ENCODE assay signal across 8 cellular contexts in genomic region chr1:160251687-160252526, GRCh38. TPM values are rescaled to one million over a fixed set of nuclear protein-coding genes. Genes with fewer than 3 reads are reported as not detected.
DNase-seq lines count a peak whose midpoint lies in the region; ATAC-seq and TF ChIP-seq lines count a peak whose summit lies in the region.

No MANE protein-coding gene starts in this region.

- no peak overlapping the region for H3K27ac Mint-ChIP-seq in activated naive CD4-positive, alpha-beta T cell treated with anti-CD3 and anti-CD28 coated beads, Interleukin-2, amount 10 ng/mL, durations not matched to agents 7 days and 5 days

- no peak overlapping the region for H3K4me3 ChIP-seq in gastroesophageal sphincter
- H3K4me3 ChIP-seq in osteoblast (ENCODE audit: insufficient read depth, low read length) = no peak overlapping the region
- H3K4me3 ChIP-seq in aorta (ENCODE audit: low read length in 2 of 2) = no peak overlapping the region

- H3K4me1 ChIP-seq in gastroesophageal sphincter = peaks cover 7 to 63% (median 11%) of the 10 kb centered on the region in 3 donors
- H3K4me1 ChIP-seq in osteoblast (ENCODE audit: insufficient read depth, low read length) = peaks cover 8% of the 10 kb centered on the region
- H3K4me1 ChIP-seq in aorta (ENCODE audit: control insufficient read depth in 1 of 2, insufficient read depth in 2 of 2, low read length in 2 of 2) = no peaks in the 10 kb centered on the region

- no peaks in the 10 kb centered on the region for H3K27me3 Mint-ChIP-seq in activated naive CD4-positive, alpha-beta T cell treated with anti-CD3 and anti-CD28 coated beads, Interleukin-2, amount 10 ng/mL, durations not matched to agents 7 days and 5 days

- peak; percentile 93 for DNase-seq in Ammon's horn (ENCODE audit: low spot score)
- DNase-seq in Kasumi-1 (lab: John Stamatoyannopoulos, UW) = peak; percentile 62 to 64
- DNase-seq in RWPE1 (ENCODE audit: low spot score) = peak; percentile 66
- peak; percentile 74 for DNase-seq in activated naive CD4-positive, alpha-beta T cell treated with anti-CD3 and anti-CD28 coated beads, Interleukin-2, amount 10 ng/mL, durations not matched to agents 7 days and 5 days
- peak; percentile 73 for DNase-seq in osteoblast (ENCODE audit: insufficient read length, low spot score, missing footprints)
- DNase-seq in aorta = peak in 1 of 2 donors; percentile 68

- no peak for TF ChIP-seq POLR2A in gastroesophageal sphincter (IDR thresholded peaks at IDR 0.05)

- H3K9me3 ChIP-seq in gastroesophageal sphincter (no peaks in the 10 kb centered on the region), osteoblast (ENCODE audit: low read depth, low read length) (no peaks in the 10 kb centered on the region), aorta (ENCODE audit: control insufficient read depth, low read length) (no peaks in the 10 kb centered on the region)

- H3K9me3 Mint-ChIP-seq in activated naive CD4-positive, alpha-beta T cell treated with anti-CD3 and anti-CD28 coated beads, Interleukin-2, amount 10 ng/mL, durations not matched to agents 7 days and 5 days = no peaks in the 10 kb centered on the region

- no peak for TF ChIP-seq EP300 in gastroesophageal sphincter (IDR thresholded peaks at IDR 0.05)

- no peak overlapping the region for H3K4me2 ChIP-seq in osteoblast (ENCODE audit: insufficient read depth, low read length)

- POLR2A ChIA-PET in RWPE1 (lab: Yijun Ruan, JAX; ENCODE audit: low non-redundant PET) = no interaction called here

- peaks cover 34% of the 10 kb centered on the region for H4K20me1 ChIP-seq in osteoblast (ENCODE audit: insufficient read depth, low read length)

- ATAC-seq in GM19043 (IDR thresholded peaks at IDR 0.05; ENCODE audit: low read depth, unreplicated experiment) = peak; percentile 61
- peak; percentile 95 for ATAC-seq in gastroesophageal sphincter
- peak; percentile 91 for ATAC-seq in aorta (ENCODE audit: low FRiP score)

- peaks cover 51% of the 10 kb centered on the region for H3K79me2 ChIP-seq in osteoblast (ENCODE audit: insufficient read depth, low read length)

- H3K27me3 ChIP-seq in gastroesophageal sphincter (no peaks in the 10 kb centered on the region), osteoblast (ENCODE audit: insufficient read depth, low read length) (no peaks in the 10 kb centered on the region), aorta (ENCODE audit: control insufficient read depth in 1 of 2, insufficient read depth in 2 of 2, low read length in 1 of 2) (no peaks in the 10 kb centered on the region)

- CTCF ChIA-PET in RWPE1 (lab: Yijun Ruan, JAX) = interaction anchor here (0.5 to 2.7 kb wide), 23 partner anchors 8 to 1243 kb away, joined by 3 to 14 read pairs (median 4); partner anchors contain the start of genes ATP1A4 and DCAF8
- CTCF ChIA-PET in activated naive CD4-positive, alpha-beta T cell treated with anti-CD3 and anti-CD28 coated beads, Interleukin-2, amount 10 ng/mL, durations not matched to agents 7 days and 5 days (lab: Charles Lee) = interaction anchor here (0.6 to 4.7 kb wide), 46 partner anchors 10 to 245 kb away, joined by 3 to 39 read pairs (median 5); partner anchors contain the start of genes CASQ1, DCAF8, KCNJ9 and PEX19

- peaks cover 16% of the 10 kb centered on the region for H3K36me3 Mint-ChIP-seq in activated naive CD4-positive, alpha-beta T cell treated with anti-CD3 and anti-CD28 coated beads, Interleukin-2, amount 10 ng/mL, durations not matched to agents 7 days and 5 days

- H2AFZ ChIP-seq in osteoblast (ENCODE audit: low read length) = no peak overlapping the region

- WGBS in gastroesophageal sphincter (ENCODE audit: low coverage in 1 of 2), 2 donors = 36 to 43% methylated on average over 2 to 3 of the region's 5 CpGs
- 68 to 69% methylated on average over 5 of the region's 5 CpGs for WGBS in aorta, 2 donors

- intact Hi-C loops in aorta (cut with DNase I) = loop anchor here (1.0 to 5.0 kb wide), 4 partner anchors 59 to 152 kb away; partner anchors contain the start of gene CASQ1 (in 1 of the 2)

- peaks cover 5% of the 10 kb centered on the region for H3K4me1 Mint-ChIP-seq in activated naive CD4-positive, alpha-beta T cell treated with anti-CD3 and anti-CD28 coated beads, Interleukin-2, amount 10 ng/mL, durations not matched to agents 7 days and 5 days

- no peak overlapping the region for H3K4me3 Mint-ChIP-seq in activated naive CD4-positive, alpha-beta T cell treated with anti-CD3 and anti-CD28 coated beads, Interleukin-2, amount 10 ng/mL, durations not matched to agents 7 days and 5 days

- H3K36me3 ChIP-seq in gastroesophageal sphincter (peaks cover 0 to 10% of the 10 kb centered on the region in 2 donors), osteoblast (ENCODE audit: insufficient read depth, low read length) (peaks cover 4% of the 10 kb centered on the region), aorta (ENCODE audit: control insufficient read depth in 1 of 2, insufficient read depth in 2 of 2, low read length in 1 of 2) (peaks cover 0 to 2% of the 10 kb centered on the region in 2 donors)

- TF ChIP-seq CTCF in RWPE1 (conservative IDR thresholded peaks at IDR 0.05; ENCODE audit: low read depth) (peak; percentile 72), gastroesophageal sphincter (IDR thresholded peaks at IDR 0.05) (peak; percentile 70 to 92 (median 73)), osteoblast (IDR thresholded peaks at IDR 0.05; ENCODE audit: extremely low read depth, low read depth, low read length) (peak; percentile 75)

- H3K27ac ChIP-seq in RWPE1 (no peak overlapping the region), gastroesophageal sphincter (peak overlapping the region in 3 of 4 donors; percentile 39 to 45 (median 40)), osteoblast (ENCODE audit: low read depth, low read length) (no peak overlapping the region), aorta (ENCODE audit: low read depth in 1 of 2, low read length in 2 of 2) (no peak overlapping the region)

RNA-seq across cellular contexts. Expression of gene DCAF8, which starts 10.4 kb away (rescaled TPM):
- 100 to 1,000 TPM; 154 to 211 (median 159) TPM for total RNA-seq in gastroesophageal sphincter
- 107 and 112 TPM in 2 replicates for total RNA-seq in osteoblast
- 100 to 1,000 TPM; 134 to 152 TPM for total RNA-seq in aorta
- 100 to 1,000 TPM in 1 of 2 donors, 10 to 100 TPM in 1; 39.2 to 128 TPM for polyA plus RNA-seq in aorta

RNA-seq across cellular contexts. Expression of gene PEX19, which starts 33.0 kb away (rescaled TPM):
- 10 to 100 TPM; 50.0 to 96.8 (median 61.1) TPM for total RNA-seq in gastroesophageal sphincter
- total RNA-seq in osteoblast = 38.0 and 43.3 TPM in 2 replicates
- 10 to 100 TPM; 44.8 to 55.1 TPM for total RNA-seq in aorta
- polyA plus RNA-seq in aorta = 10 to 100 TPM; 32.2 to 32.3 TPM

RNA-seq across cellular contexts. Expression of gene PEA15, which starts 46.7 kb away (rescaled TPM):
- total RNA-seq in gastroesophageal sphincter (100 to 1,000 TPM in 3 of 4 donors, 10 to 100 TPM in 1; 94.6 to 325 (median 164) TPM), osteoblast (200 and 217 TPM in 2 replicates), aorta (100 to 1,000 TPM; 258 to 313 TPM)
- 100 to 1,000 TPM; 296 to 350 TPM for polyA plus RNA-seq in aorta

Comparison
In these comparisons a context has a peak if more than half of its experiments do, and no peak if none do; other contexts are left out.
1. H3K27ac ChIP-seq: peak in gastroesophageal sphincter (3 of 4); none in RWPE1 (single experiment), osteoblast (single experiment) and aorta (0 of 2).
2. Peak in every context shown above with its lines, with median percentiles within 50 percentile points of each other: ATAC-seq and CTCF ChIP-seq.